In the genomic region with DNA sequence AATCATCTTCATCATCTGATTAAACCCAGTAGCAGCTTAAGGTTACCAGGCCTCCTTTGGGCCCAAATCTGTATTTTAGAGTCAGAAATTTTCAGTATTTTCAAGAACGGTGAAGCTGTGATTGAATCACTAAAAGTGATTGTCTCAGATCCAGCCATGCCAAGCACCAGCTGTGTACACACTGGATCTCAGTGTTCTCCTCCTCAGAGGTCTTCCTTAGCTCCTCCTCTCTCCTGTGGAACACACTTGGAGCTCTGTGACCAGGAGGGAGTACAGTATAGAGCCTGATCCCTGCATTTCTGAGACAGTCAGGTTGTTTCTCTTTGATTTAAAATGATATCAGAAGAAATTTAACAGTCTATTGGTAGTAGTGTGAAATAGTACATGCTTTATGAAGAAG, we compare ENCODE assay signal across 30 cellular contexts.
"Had no signal": no experiment of that assay in that cellular context is flagged by ENCODE, and none has a peak within 500 bp of the region (broad histone marks: within the 10 kb centered on the region; RNA-seq: fewer than 3 reads in every experiment).

No MANE protein-coding gene starts in this region.

- H3K9me3 ChIP-seq: ascending aorta, body of pancreas, breast epithelium had no signal

- DNase-seq: activated CD4-positive, alpha-beta memory T cell treated with anti-CD3 and anti-CD28 coated beads, Interleukin-2, amount 10 ng/mL, durations not matched to agents 7 days and 5 days; activated CD4-positive, alpha-beta T cell treated with anti-CD3 and anti-CD28 coated beads for 1 hour; activated CD4-positive, alpha-beta T cell treated with anti-CD3 and anti-CD28 coated beads for 36 hours; activated CD4-positive, alpha-beta T cell treated with anti-CD3 and anti-CD28 coated beads for 48 hours; activated CD4-positive, alpha-beta T cell treated with anti-CD3 and anti-CD28 coated beads, Interleukin-2, amount 10 ng/mL, durations not matched to agents 7 days and 5 days; activated CD4-positive, alpha-beta T cell treated with anti-CD3 and anti-CD28 coated beads, Interleukin-2, amount 50 U/mL, for 48 hours; activated CD4-positive, CD25-positive, alpha-beta regulatory T cell; activated CD8-positive, alpha-beta memory T cell treated with anti-CD3 and anti-CD28 coated beads for 24 hours; activated CD8-positive, alpha-beta memory T cell treated with anti-CD3 and anti-CD28 coated beads, Interleukin-2, amount 10 ng/mL, durations not matched to agents 7 days and 5 days; activated CD8-positive, alpha-beta memory T cell treated with anti-CD3 and anti-CD28 coated beads, Interleukin-2, amount 50 U/mL, for 48 hours; activated CD8-positive, alpha-beta T cell treated with anti-CD3 and anti-CD28 coated beads, Interleukin-2, amount 10 ng/mL, durations not matched to agents 7 days and 5 days; activated effector memory CD4-positive, alpha-beta T cell treated with Interleukin-2 at 50 U/mL for 16 hours; activated gamma-delta T cell; activated naive CD4-positive, alpha-beta T cell treated with anti-CD3 and anti-CD28 coated beads, Interleukin-2, amount 10 ng/mL, durations not matched to agents 7 days and 5 days; activated naive CD4-positive, alpha-beta T cell treated with Interleukin-2 at 50 U/mL for 16 hours; activated naive CD8-positive, alpha-beta T cell treated with anti-CD3 and anti-CD28 coated beads, Interleukin-2, amount 10 ng/mL, durations not matched to agents 7 days and 5 days; activated naive CD8-positive, alpha-beta T cell treated with anti-CD3 and anti-CD28 coated beads, Interleukin-2, amount 50 U/mL, for 24 hours; activated T-cell treated with anti-CD3 and anti-CD28 coated beads, Interleukin-2, amount 50 U/mL, for 24 hours; activated T-cell treated with anti-CD3 and anti-CD28 coated beads, Interleukin-2, amount 50 U/mL, for 48 hours; amygdala; anterior cingulate cortex; body of pancreas; brain microvascular endothelial cell; central memory CD4-positive, alpha-beta T cell; T-helper 17 cell; T1000; WERI-Rb-1 had no signal

- FAIRE-seq: colon had no signal

- H3K4me1 ChIP-seq: ascending aorta, body of pancreas, breast epithelium had no signal

- H3K36me3 ChIP-seq: ascending aorta, brain microvascular endothelial cell, breast epithelium, WERI-Rb-1 had no signal

- H3K27ac ChIP-seq: ascending aorta, body of pancreas, brain microvascular endothelial cell, breast epithelium, WERI-Rb-1 had no signal

- H3K4me3 ChIP-seq: ascending aorta, body of pancreas, breast epithelium had no signal

- H3K27me3 ChIP-seq: ascending aorta, body of pancreas, brain microvascular endothelial cell had no signal
